ENCODE assay signal across 17 cellular contexts in the genomic region with DNA sequence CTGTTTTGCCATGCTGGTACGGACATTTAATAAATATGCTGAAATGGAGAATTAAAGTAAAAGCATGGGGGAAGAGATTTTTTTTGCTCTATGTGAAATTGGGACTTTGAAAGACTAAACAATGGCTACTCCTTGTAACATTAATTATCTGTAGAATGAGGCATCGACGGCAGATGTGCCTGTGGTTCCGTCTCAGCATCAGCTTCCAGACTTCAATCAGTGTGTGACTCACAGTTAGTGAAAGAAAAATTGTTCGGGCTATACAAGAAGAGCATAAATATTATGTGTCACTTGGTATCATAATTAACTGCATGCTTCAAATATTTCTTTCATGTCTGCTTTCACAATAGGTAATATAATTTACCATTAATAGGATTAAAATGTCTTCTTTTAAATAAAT.
DNase-seq lines count a peak whose midpoint lies in the region; ATAC-seq, FAIRE-seq and TF ChIP-seq lines count a peak whose summit lies in the region.
"Had no signal": no experiment of that assay in that cellular context is flagged by ENCODE, and none has a peak within 500 bp of the region (broad histone marks: within the 10 kb centered on the region; RNA-seq: fewer than 3 reads in every experiment).

No MANE protein-coding gene starts in this region.

- no peak overlapping the region for H3K4ac ChIP-seq in trophoblast cell (ENCODE audit: low read depth, low read length)

- no peak overlapping the region for H3K14ac ChIP-seq in trophoblast cell (ENCODE audit: low read length)

- H3K36me3 Mint-ChIP-seq in activated T-helper 1 cell treated with anti-CD3 and anti-CD28 coated beads, Interleukin-12 subunit alpha, Interleukin-12 subunit beta, Interleukin-2, Interleukin-4 antibody, amounts not matched to agents 30 ng/mL and 10 ng/mL and 1 ng/mL, durations not matched to agents 14 hours and 24 hours and 36 hours (ENCODE audit: low read depth), result no peaks in the 10 kb centered on the region
- H3K36me3 Mint-ChIP-seq: stimulated activated naive B cell treated with anti-CD40 and anti-IgM and Interleukin-4, amounts not matched to agents 10 μg/mL and 1 μg/mL and 100 μg/mL, for 72 hours; type B pancreatic cell had no signal

- peaks cover 4% of the 10 kb centered on the region for H3K27me3 Mint-ChIP-seq in activated T-helper 1 cell treated with anti-CD3 and anti-CD28 coated beads, Interleukin-12 subunit alpha, Interleukin-12 subunit beta, Interleukin-2, Interleukin-4 antibody, amounts not matched to agents 30 ng/mL and 10 ng/mL and 1 ng/mL, durations not matched to agents 14 hours and 24 hours and 36 hours (ENCODE audit: insufficient read depth)

- H4K20me1 ChIP-seq in keratinocyte (ENCODE audit: control insufficient read depth, extremely low read depth, insufficient read depth, low read length), result no peaks in the 10 kb centered on the region

- peak; percentile 18 for DNase-seq in AG09319 (ENCODE audit: extremely low read depth, low read depth)
- DNase-seq in HT1080 (ENCODE audit: low read depth), result peak; percentile 56
- DNase-seq in brain microvascular endothelial cell, result peak; percentile 5
- DNase-seq in keratinocyte (ENCODE audit: low read depth, low spot score), result peak; percentile 17
- no peak for DNase-seq in HPDE6-E6E7 (ENCODE audit: extremely low spot score)
- no peak for DNase-seq in left cardiac atrium
- no peak for DNase-seq in trophoblast cell
- no peak for DNase-seq in activated T-helper 1 cell treated with anti-CD3 and anti-CD28 coated beads, Interleukin-12 subunit alpha, Interleukin-12 subunit beta, Interleukin-2, Interleukin-4 antibody, amounts not matched to agents 30 ng/mL and 10 ng/mL and 1 ng/mL, durations not matched to agents 14 hours and 24 hours and 36 hours (ENCODE audit: low spot score)
- DNase-seq: activated T-cell treated with anti-CD3 and anti-CD28 coated beads, Interleukin-2, amount 50 U/mL, for 4 hours; hippocampal formation; left colon; NCI-H226; ovary; small intestine; stimulated activated naive B cell treated with anti-CD40 and anti-IgM and Interleukin-4, amounts not matched to agents 10 μg/mL and 1 μg/mL and 100 μg/mL, for 72 hours had no signal

- no peak overlapping the region for H4K91ac ChIP-seq in trophoblast cell (ENCODE audit: low read depth, low read length)

- no peak overlapping the region for H2BK12ac ChIP-seq in trophoblast cell (ENCODE audit: low read length)

- no peak for FAIRE-seq in keratinocyte (lab: Jason Lieb, UNC)
- FAIRE-seq: small intestine had no signal

- H2AFZ ChIP-seq in keratinocyte (ENCODE audit: control insufficient read depth, low read length) (no peak overlapping the region), trophoblast cell (ENCODE audit: insufficient read depth, low read length, poor library complexity) (no peak overlapping the region)

- H3K4me1 ChIP-seq in keratinocyte (ENCODE audit: control insufficient read depth, extremely low read depth, insufficient read depth, low read length), result no peaks in the 10 kb centered on the region
- H3K4me1 ChIP-seq in trophoblast cell (ENCODE audit: control insufficient read depth in 1 of 2, insufficient read depth in 2 of 2, low read length in 2 of 2), result no peaks in the 10 kb centered on the region

- H3K79me1 ChIP-seq in trophoblast cell (ENCODE audit: low read length), result no peaks in the 10 kb centered on the region

- H3K9me3 ChIP-seq in keratinocyte (ENCODE audit: control insufficient read depth, low read depth, low read length) (no peaks in the 10 kb centered on the region), trophoblast cell (ENCODE audit: insufficient read depth, low read depth, low read length) (peaks cover 2% of the 10 kb centered on the region)
- H3K9me3 ChIP-seq: ovary, SJCRH30 had no signal

- no peaks in the 10 kb centered on the region for H3K9me1 ChIP-seq in keratinocyte (ENCODE audit: control insufficient read depth, extremely low read depth, insufficient read depth, low read length)

- in situ Hi-C loops in brain microvascular endothelial cell (cut with HindIII; ENCODE audit: low pct_ligation_motif_present, low sequenced_read_pairs), result no loop called here

- intact Hi-C loops in left cardiac atrium (cut with DNase I), result no loop called here
- intact Hi-C loops in activated T-helper 1 cell treated with anti-CD3 and anti-CD28 coated beads, Interleukin-12 subunit alpha, Interleukin-12 subunit beta, Interleukin-2, Interleukin-4 antibody, amounts not matched to agents 30 ng/mL and 10 ng/mL and 1 ng/mL, durations not matched to agents 14 hours and 24 hours and 36 hours (cut with micrococcal nuclease), result no loop called here

- H3K23ac ChIP-seq in trophoblast cell (ENCODE audit: low read length), result no peak overlapping the region

- H3K4me2 ChIP-seq in keratinocyte (ENCODE audit: control insufficient read depth, extremely low read depth, insufficient read depth, low read depth, low read length) (no peak overlapping the region), trophoblast cell (ENCODE audit: low read length) (no peak overlapping the region)

- H2BK5ac ChIP-seq in trophoblast cell (ENCODE audit: low read depth, low read length, poor library complexity), result no peak overlapping the region

- no peak for ATAC-seq in left cardiac atrium
- ATAC-seq: left colon; stimulated activated naive B cell treated with anti-CD40 and anti-IgM and Interleukin-4, amounts not matched to agents 10 μg/mL and 1 μg/mL and 100 μg/mL, for 72 hours had no signal

- H3K27me3 ChIP-seq in brain microvascular endothelial cell (replicated peaks) (no peaks in the 10 kb centered on the region), keratinocyte (ENCODE audit: control insufficient read depth, extremely low read depth, insufficient read depth, low read length) (no peaks in the 10 kb centered on the region), trophoblast cell (ENCODE audit: insufficient read depth, low read length) (no peaks in the 10 kb centered on the region)
- H3K27me3 ChIP-seq: ovary, SJCRH30 had no signal

- no peak overlapping the region for H3K18ac ChIP-seq in trophoblast cell (ENCODE audit: low read length)

- no peak overlapping the region for H4K8ac ChIP-seq in trophoblast cell (ENCODE audit: low read depth, low read length)

- WGBS in trophoblast cell (ENCODE audit: extremely low coverage, insufficient coverage, insufficient read length), result no CpG with 5 or more reads among the region's 5 CpGs

- H2BK120ac ChIP-seq in trophoblast cell (ENCODE audit: insufficient read depth, low read length, poor library complexity), result no peak overlapping the region

- H3K27ac ChIP-seq in brain microvascular endothelial cell (no peak overlapping the region), keratinocyte (ENCODE audit: control insufficient read depth, insufficient read depth, low read length) (no peak overlapping the region), trophoblast cell (ENCODE audit: low read depth, low read length) (no peak overlapping the region)
- H3K27ac ChIP-seq: ovary, SJCRH30 had no signal

- H3K79me2 ChIP-seq in keratinocyte (ENCODE audit: control insufficient read depth, insufficient read depth, low read length), result no peaks in the 10 kb centered on the region
- no peaks in the 10 kb centered on the region for H3K79me2 ChIP-seq in trophoblast cell (ENCODE audit: control insufficient read depth, insufficient read depth, low read length, poor library complexity)

- no peak overlapping the region for H2AK5ac ChIP-seq in trophoblast cell (ENCODE audit: low read length)

- H3K36me3 ChIP-seq in brain microvascular endothelial cell (replicated peaks) (no peaks in the 10 kb centered on the region), keratinocyte (ENCODE audit: control insufficient read depth in 2 of 2, extremely low read depth in 1 of 2, insufficient read depth in 2 of 2, low read length in 2 of 2) (no peaks in the 10 kb centered on the region), trophoblast cell (ENCODE audit: control insufficient read depth in 1 of 2, insufficient read depth in 2 of 2, low read length in 2 of 2) (no peaks in the 10 kb centered on the region)
- H3K36me3 ChIP-seq: ovary, SJCRH30 had no signal

- no peak overlapping the region for H3K4me3 ChIP-seq in brain microvascular endothelial cell (ENCODE audit: low read depth, low read length)
- H3K4me3 ChIP-seq in keratinocyte (ENCODE audit: control insufficient read depth in 2 of 3, extremely low read depth in 1 of 3, insufficient read depth in 2 of 3, low read depth in 1 of 3, low read length in 3 of 3), result no peak overlapping the region
- no peak overlapping the region for H3K4me3 ChIP-seq in trophoblast cell (ENCODE audit: low read depth, low read length)
- H3K4me3 ChIP-seq: ovary, SJCRH30 had no signal

- dilution Hi-C loops in keratinocyte (cut with MboI; ENCODE audit: extremely low pct_ligation_motif_present, low sequenced_read_pairs), result no loop called here

- no peak overlapping the region for H3K4me3 Mint-ChIP-seq in activated T-helper 1 cell treated with anti-CD3 and anti-CD28 coated beads, Interleukin-12 subunit alpha, Interleukin-12 subunit beta, Interleukin-2, Interleukin-4 antibody, amounts not matched to agents 30 ng/mL and 10 ng/mL and 1 ng/mL, durations not matched to agents 14 hours and 24 hours and 36 hours
- H3K4me3 Mint-ChIP-seq: activated T-cell treated with anti-CD3 and anti-CD28 coated beads, Interleukin-2, amount 50 U/mL, for 4 hours; stimulated activated naive B cell treated with anti-CD40 and anti-IgM and Interleukin-4, amounts not matched to agents 10 μg/mL and 1 μg/mL and 100 μg/mL, for 72 hours; type B pancreatic cell had no signal

- no peaks in the 10 kb centered on the region for H3K9me3 Mint-ChIP-seq in activated T-helper 1 cell treated with anti-CD3 and anti-CD28 coated beads, Interleukin-12 subunit alpha, Interleukin-12 subunit beta, Interleukin-2, Interleukin-4 antibody, amounts not matched to agents 30 ng/mL and 10 ng/mL and 1 ng/mL, durations not matched to agents 14 hours and 24 hours and 36 hours
- H3K9me3 Mint-ChIP-seq: activated T-cell treated with anti-CD3 and anti-CD28 coated beads, Interleukin-2, amount 50 U/mL, for 4 hours; type B pancreatic cell had no signal

- no peak overlapping the region for H4K12ac ChIP-seq in trophoblast cell (ENCODE audit: low read depth, low read length)

- H3K9ac ChIP-seq in keratinocyte (ENCODE audit: control insufficient read depth, extremely low read depth, insufficient read depth, low read length) (no peak overlapping the region), trophoblast cell (ENCODE audit: low read length) (no peak overlapping the region)

- no peak for TF ChIP-seq CTCF in AG09319 (IDR thresholded peaks at IDR 0.05; ENCODE audit: low read depth, low read length)
- no peak for TF ChIP-seq CTCF in brain microvascular endothelial cell (IDR thresholded peaks at IDR 0.05; ENCODE audit: low read depth, low read length, missing control alignments)
- no peak for TF ChIP-seq CTCF in keratinocyte (optimal IDR thresholded peaks at IDR 0.05 in 1 of 3, IDR thresholded peaks at IDR 0.05 in 1 of 3, conservative IDR thresholded peaks at IDR 0.05 in 1 of 3; ENCODE audit: extremely low read depth in 1 of 3, insufficient read depth in 2 of 3, low read length in 3 of 3)

- no peak overlapping the region for H3K27ac Mint-ChIP-seq in activated T-helper 1 cell treated with anti-CD3 and anti-CD28 coated beads, Interleukin-12 subunit alpha, Interleukin-12 subunit beta, Interleukin-2, Interleukin-4 antibody, amounts not matched to agents 30 ng/mL and 10 ng/mL and 1 ng/mL, durations not matched to agents 14 hours and 24 hours and 36 hours
- H3K27ac Mint-ChIP-seq: stimulated activated naive B cell treated with anti-CD40 and anti-IgM and Interleukin-4, amounts not matched to agents 10 μg/mL and 1 μg/mL and 100 μg/mL, for 72 hours; type B pancreatic cell had no signal

- H3K4me1 Mint-ChIP-seq in activated T-helper 1 cell treated with anti-CD3 and anti-CD28 coated beads, Interleukin-12 subunit alpha, Interleukin-12 subunit beta, Interleukin-2, Interleukin-4 antibody, amounts not matched to agents 30 ng/mL and 10 ng/mL and 1 ng/mL, durations not matched to agents 14 hours and 24 hours and 36 hours (ENCODE audit: low read depth), result no peaks in the 10 kb centered on the region
- H3K4me1 Mint-ChIP-seq: stimulated activated naive B cell treated with anti-CD40 and anti-IgM and Interleukin-4, amounts not matched to agents 10 μg/mL and 1 μg/mL and 100 μg/mL, for 72 hours had no signal

Comparison
In these comparisons a context has a peak if more than half of its experiments do, and no peak if none do; other contexts are left out.
1. DNase-seq: peak in AG09319 (single experiment), HT1080 (single experiment), brain microvascular endothelial cell (single experiment) and keratinocyte (single experiment); none in HPDE6-E6E7 (single experiment), left cardiac atrium (single experiment), trophoblast cell (0 of 2) and activated T-helper 1 cell treated with anti-CD3 and anti-CD28 coated beads, Interleukin-12 subunit alpha, Interleukin-12 subunit beta, Interleukin-2, Interleukin-4 antibody, amounts not matched to agents 30 ng/mL and 10 ng/mL and 1 ng/mL, durations not matched to agents 14 hours and 24 hours and 36 hours (single experiment).